Comparison of ENCODE assay signal across 20 cellular contexts in genomic region chr10:100976906-100977305, GRCh38. TPM values are rescaled to one million over a fixed set of nuclear protein-coding genes. Genes with fewer than 3 reads are reported as not detected.
DNase-seq lines count a peak whose midpoint lies in the region; ATAC-seq, FAIRE-seq and TF ChIP-seq lines count a peak whose summit lies in the region.
"Had no signal": no experiment of that assay in that cellular context is flagged by ENCODE, and none has a peak within 500 bp of the region (broad histone marks: within the 10 kb centered on the region; RNA-seq: fewer than 3 reads in every experiment).

No MANE protein-coding gene starts in this region.

- peak overlapping the region; percentile 8 for H3K27ac Mint-ChIP-seq in stimulated activated effector memory CD8-positive, alpha-beta T cell treated with anti-CD3 and anti-CD28 coated beads, Interleukin-12 subunit alpha, Interleukin-12 subunit beta, amount 100 ng/mL, for 72 hours

- no peaks in the 10 kb centered on the region for H4K20me1 ChIP-seq in HCT116 (ENCODE audit: insufficient read depth)

- peaks cover 3 to 8% of the 10 kb centered on the region in 2 experiments; a peak in 3 of 4 replicates for H3K4me1 ChIP-seq in HCT116 (ENCODE audit: control insufficient read depth in 1 of 2, insufficient read depth in 2 of 2, low read length in 2 of 2)

- H3K4me1 Mint-ChIP-seq in stimulated activated effector memory CD8-positive, alpha-beta T cell treated with anti-CD3 and anti-CD28 coated beads, Interleukin-12 subunit alpha, Interleukin-12 subunit beta, amount 100 ng/mL, for 72 hours = peaks cover 6% of the 10 kb centered on the region
- H3K4me1 Mint-ChIP-seq: CD4-positive, CD25-positive, alpha-beta regulatory T cell had no signal

- H3K4me3 ChIP-seq in HCT116 (replicated peaks in 1 of 2; ENCODE audit: low read depth in 1 of 2, low read length in 2 of 2) = no peak overlapping the region
- H3K4me3 ChIP-seq in epithelial cell of esophagus (ENCODE audit: low read length) = no peak overlapping the region

- TF ChIP-seq CTCF in HCT116 (IDR thresholded peaks at IDR 0.05 in 2 of 3, conservative IDR thresholded peaks at IDR 0.05 in 1 of 3; ENCODE audit: borderline replicate concordance in 1 of 3, insufficient read depth in 1 of 3, low read depth in 2 of 3, low read length in 2 of 3) (no peak), epithelial cell of esophagus (IDR thresholded peaks at IDR 0.05; ENCODE audit: insufficient read depth, low read depth, low read length, missing control alignments) (no peak)

- POLR2A ChIA-PET in HCT116 (lab: Charles Lee) = no interaction called here

- no peaks in the 10 kb centered on the region for H3K79me2 ChIP-seq in HCT116 (ENCODE audit: insufficient read depth, low read length)

- no peak for TF ChIP-seq RAD21 in HCT116 (IDR thresholded peaks at IDR 0.05; ENCODE audit: low read depth)

- no TSS peak for BruUV-seq in HCT116 (replicated peaks; lab: Mats Ljungman, UMichigan)

- no peak for DNase-seq in GM12892 (ENCODE audit: insufficient read length)
- DNase-seq in HCT116 (ENCODE audit: low read depth, low spot score) = no peak
- DNase-seq in epithelial cell of esophagus (ENCODE audit: low read depth) = peak; percentile 45
- DNase-seq in stimulated activated effector memory CD8-positive, alpha-beta T cell treated with anti-CD3 and anti-CD28 coated beads, Interleukin-12 subunit alpha, Interleukin-12 subunit beta, amount 100 ng/mL, for 72 hours (ENCODE audit: low spot score in 2 of 2) = no peak
- DNase-seq in NCI-H510A treated with DMSO at 0.1 percent for 48 hours (lab: John Stamatoyannopoulos, UW) = no peak
- DNase-seq: Caco-2; CD4-positive, CD25-positive, alpha-beta regulatory T cell; DMS 273 treated with DMSO at 0.1 percent for 48 hours; KBM-7; MM.1S; NCI-H1092; NCI-H1436; NCI-H187 treated with DMSO at 0.1 percent for 48 hours; NCI-H2107 had no signal

- peaks cover 4 to 14% of the 10 kb centered on the region in 2 experiments; a peak in 3 of 4 replicates for H3K36me3 ChIP-seq in HCT116 (ENCODE audit: control insufficient read depth in 1 of 2, insufficient read depth in 2 of 2, low read length in 2 of 2)

- H3K4me3 Mint-ChIP-seq in stimulated activated effector memory CD8-positive, alpha-beta T cell treated with anti-CD3 and anti-CD28 coated beads, Interleukin-12 subunit alpha, Interleukin-12 subunit beta, amount 100 ng/mL, for 72 hours = no peak overlapping the region
- H3K4me3 Mint-ChIP-seq: CD4-positive, CD25-positive, alpha-beta regulatory T cell had no signal

- no peaks in the 10 kb centered on the region for H3K9me3 ChIP-seq in HCT116 (ENCODE audit: control insufficient read depth in 1 of 2, insufficient read depth in 1 of 2, low read depth in 1 of 2, low read length in 2 of 2)
- H3K9me3 ChIP-seq: Caco-2 had no signal

- H2AFZ ChIP-seq in HCT116 (ENCODE audit: low read depth, low read length, poor library complexity, severe bottlenecking) = no peak overlapping the region

- no peak overlapping the region for H3K9ac ChIP-seq in HCT116 (ENCODE audit: low read length)

- CTCF ChIA-PET in HCT116 (lab: Charles Lee) = no interaction called here

- no peak overlapping the region for H3K27ac ChIP-seq in HCT116 (ENCODE audit: low read depth, low read length)

- FAIRE-seq in GM12892 (lab: Jason Lieb, UNC) = peak; percentile 33
- FAIRE-seq: GM18507, H1 had no signal

- intact Hi-C loops in HCT116 (cut with micrococcal nuclease) = no loop called here

- ATAC-seq in HCT116 = no peak
- ATAC-seq in stimulated activated effector memory CD8-positive, alpha-beta T cell treated with anti-CD3 and anti-CD28 coated beads, Interleukin-12 subunit alpha, Interleukin-12 subunit beta, amount 100 ng/mL, for 72 hours = no peak
- ATAC-seq in GM19351 (IDR thresholded peaks at IDR 0.05; ENCODE audit: unreplicated experiment) = no peak
- no peak for ATAC-seq in GM18870 (IDR thresholded peaks at IDR 0.05; ENCODE audit: unreplicated experiment)
- ATAC-seq: Panc1, SK-N-SH treated with all-trans-retinoic acid at 6 μM for 48 hours had no signal

- no peaks in the 10 kb centered on the region for H3K9me2 ChIP-seq in HCT116 (ENCODE audit: insufficient read depth)

- no peaks in the 10 kb centered on the region for H3K9me3 Mint-ChIP-seq in stimulated activated effector memory CD8-positive, alpha-beta T cell treated with anti-CD3 and anti-CD28 coated beads, Interleukin-12 subunit alpha, Interleukin-12 subunit beta, amount 100 ng/mL, for 72 hours
- H3K9me3 Mint-ChIP-seq: CD4-positive, CD25-positive, alpha-beta regulatory T cell had no signal

- RAD21 ChIA-PET in HCT116 (lab: Charles Lee; ENCODE audit: low non-redundant PET in 1 of 2, low total read pairs in 2 of 2, uncharacterized antibody in 2 of 2, unreplicated experiment in 2 of 2) = no interaction called here

- peaks cover 7% of the 10 kb centered on the region for H3K36me3 Mint-ChIP-seq in stimulated activated effector memory CD8-positive, alpha-beta T cell treated with anti-CD3 and anti-CD28 coated beads, Interleukin-12 subunit alpha, Interleukin-12 subunit beta, amount 100 ng/mL, for 72 hours

- no peaks in the 10 kb centered on the region for H3K27me3 ChIP-seq in HCT116 (ENCODE audit: insufficient read depth, low read length)

- TF ChIP-seq POLR2A in GM12892 (IDR thresholded peaks at IDR 0.05; ENCODE audit: low read depth, low read length) (no peak), HCT116 (IDR thresholded peaks at IDR 0.05; ENCODE audit: borderline replicate concordance, extremely low read depth, insufficient read depth, insufficient read length) (no peak)

- H3K4me2 ChIP-seq in HCT116 (ENCODE audit: low read length) = peak overlapping the region; percentile 19; the same call in 1 of the 2 replicates

TF ChIP-seq in HCT116, 20 proteins besides CTCF, POLR2A, EP300 and RAD21 (continues in another document):
- TF ChIP-seq ZNF274 (IDR thresholded peaks at IDR 0.05; ENCODE audit: low read depth, low read length) (no peak), SP1 (IDR thresholded peaks at IDR 0.05; ENCODE audit: low read depth) (no peak), ELF1 (IDR thresholded peaks at IDR 0.05; ENCODE audit: borderline replicate concordance, low read depth) (no peak), FOSL1 (IDR thresholded peaks at IDR 0.05; ENCODE audit: low read depth) (no peak), EZH2 (IDR thresholded peaks at IDR 0.05) (no peak), EGR1 (IDR thresholded peaks at IDR 0.05; ENCODE audit: low read depth) (no peak), YY1 (IDR thresholded peaks at IDR 0.05; ENCODE audit: extremely low read depth, insufficient replicate concordance, low read depth, low read length) (no peak), CEBPB (IDR thresholded peaks at IDR 0.05; ENCODE audit: low read depth) (no peak), TCF7L2 (IDR thresholded peaks at IDR 0.05; ENCODE audit: borderline replicate concordance, extremely low read depth, insufficient read depth, insufficient read length) (no peak), JUND (IDR thresholded peaks at IDR 0.05) (no peak), ZBTB33 (IDR thresholded peaks at IDR 0.05; ENCODE audit: extremely low read depth, insufficient replicate concordance, low read length) (no peak)
- TF ChIP-seq, protein P1, sequence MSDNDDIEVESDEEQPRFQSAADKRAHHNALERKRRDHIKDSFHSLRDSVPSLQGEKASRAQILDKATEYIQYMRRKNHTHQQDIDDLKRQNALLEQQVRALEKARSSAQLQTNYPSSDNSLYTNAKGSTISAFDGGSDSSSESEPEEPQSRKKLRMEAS (IDR thresholded peaks at IDR 0.05) = no peak

RNA-seq across cellular contexts. Expression of gene SEMA4G, which starts 7.6 kb away (rescaled TPM):
- 1.2 TPM for polyA plus RNA-seq in GM12892 (2012; ENCODE audit: missing spikeins)
- 29.4 TPM for total RNA-seq in HCT116 (2021; ENCODE audit: unreplicated experiment)
- polyA plus RNA-seq in HCT116 (2012) = 31.8 and 34.3 TPM in 2 replicates

RNA-seq across cellular contexts. Expression of gene MRPL43, which starts 10.4 kb away (rescaled TPM):
- 59.4 TPM for polyA plus RNA-seq in GM12892 (2012; ENCODE audit: missing spikeins)
- total RNA-seq in HCT116 (2021; ENCODE audit: unreplicated experiment) = 136 TPM
- 153 and 159 TPM in 2 replicates for polyA plus RNA-seq in HCT116 (2012)

RNA-seq across cellular contexts. Expression of gene TWNK, which starts 10.4 kb away (rescaled TPM):
- polyA plus RNA-seq in GM12892 (2012; ENCODE audit: missing spikeins) = 13.5 TPM
- total RNA-seq in HCT116 (2021; ENCODE audit: unreplicated experiment) = 42.1 TPM
- 39.7 and 42.4 TPM in 2 replicates for polyA plus RNA-seq in HCT116 (2012)

RNA-seq across cellular contexts. Expression of gene LZTS2, which starts 22.7 kb away (rescaled TPM):
- polyA plus RNA-seq in GM12892 (2012; ENCODE audit: missing spikeins) = 4.3 TPM
- total RNA-seq in HCT116 (2021; ENCODE audit: unreplicated experiment) = 93.0 TPM
- polyA plus RNA-seq in HCT116 (2012) = 75.6 and 78.8 TPM in 2 replicates

RNA-seq across cellular contexts. Expression of gene PDZD7, which starts 54.0 kb away (rescaled TPM):
- polyA plus RNA-seq in GM12892 (2012; ENCODE audit: missing spikeins) = 0.15 TPM
- 6.1 TPM for total RNA-seq in HCT116 (2021; ENCODE audit: unreplicated experiment)
- 4.8 and 6.1 TPM in 2 replicates for polyA plus RNA-seq in HCT116 (2012)
